ENCODE assay signal across 1 cellular context in the genomic region with DNA sequence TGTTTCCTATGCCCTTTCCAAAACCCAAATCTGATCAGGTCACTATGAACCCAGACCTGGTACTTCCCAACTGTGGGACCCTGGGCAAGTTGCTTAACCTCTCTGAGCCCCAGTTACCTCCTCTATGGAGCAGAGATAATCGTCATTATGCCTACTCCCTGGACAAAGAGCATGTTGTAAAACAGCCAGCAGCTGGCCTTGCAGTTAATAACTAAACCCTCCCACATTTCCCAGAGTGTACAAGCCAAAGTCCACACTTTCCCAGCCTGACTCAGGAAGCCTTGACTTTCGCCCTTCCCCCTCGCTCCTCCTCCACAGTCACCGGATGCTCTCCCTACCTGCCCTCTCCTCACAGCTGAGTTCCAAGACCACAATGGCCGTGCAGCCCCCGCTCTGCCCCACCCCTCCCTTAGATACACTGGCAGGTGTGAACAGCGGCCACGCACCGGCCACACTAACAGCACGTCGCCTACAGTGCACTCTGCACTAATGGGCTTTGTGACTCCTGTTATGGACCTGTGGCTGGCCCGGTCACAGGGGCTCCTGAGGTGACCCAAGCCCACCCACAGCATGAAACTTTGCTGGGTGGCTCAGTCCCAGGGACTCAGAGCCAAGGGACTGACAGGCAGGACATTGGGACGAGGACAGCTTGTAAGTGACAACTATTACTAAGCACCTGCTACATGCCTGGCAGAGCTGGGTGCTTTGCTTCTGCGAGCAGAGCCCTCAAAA.
A peak's percentile ranks its signal among the peaks of the same experiment; 100 is the strongest.
TF ChIP-seq lines count a peak whose summit lies in the region.

No MANE protein-coding gene starts in this region.

TF ChIP-seq in endothelial cell of umbilical vein, 7 proteins besides CTCF, POLR2A, EP300 and RAD21 (continued from another document):
- TF ChIP-seq GATA2 (IDR thresholded peaks at IDR 0.05; ENCODE audit: insufficient read depth, insufficient read length, low read depth, low read length) (no peak), EZH2 (IDR thresholded peaks at IDR 0.05; ENCODE audit: borderline replicate concordance, low read depth, low read length, severe bottlenecking) (no peak), POLR2AphosphoS5 (IDR thresholded peaks at IDR 0.05; ENCODE audit: insufficient read depth, low read depth, low read length) (peak; percentile 41), FOS (IDR thresholded peaks at IDR 0.05; ENCODE audit: borderline replicate concordance, insufficient read depth, low read length) (no peak), MYC (IDR thresholded peaks at IDR 0.05; ENCODE audit: low read depth, low read length) (peak; percentile 14)
